In the genomic region with DNA sequence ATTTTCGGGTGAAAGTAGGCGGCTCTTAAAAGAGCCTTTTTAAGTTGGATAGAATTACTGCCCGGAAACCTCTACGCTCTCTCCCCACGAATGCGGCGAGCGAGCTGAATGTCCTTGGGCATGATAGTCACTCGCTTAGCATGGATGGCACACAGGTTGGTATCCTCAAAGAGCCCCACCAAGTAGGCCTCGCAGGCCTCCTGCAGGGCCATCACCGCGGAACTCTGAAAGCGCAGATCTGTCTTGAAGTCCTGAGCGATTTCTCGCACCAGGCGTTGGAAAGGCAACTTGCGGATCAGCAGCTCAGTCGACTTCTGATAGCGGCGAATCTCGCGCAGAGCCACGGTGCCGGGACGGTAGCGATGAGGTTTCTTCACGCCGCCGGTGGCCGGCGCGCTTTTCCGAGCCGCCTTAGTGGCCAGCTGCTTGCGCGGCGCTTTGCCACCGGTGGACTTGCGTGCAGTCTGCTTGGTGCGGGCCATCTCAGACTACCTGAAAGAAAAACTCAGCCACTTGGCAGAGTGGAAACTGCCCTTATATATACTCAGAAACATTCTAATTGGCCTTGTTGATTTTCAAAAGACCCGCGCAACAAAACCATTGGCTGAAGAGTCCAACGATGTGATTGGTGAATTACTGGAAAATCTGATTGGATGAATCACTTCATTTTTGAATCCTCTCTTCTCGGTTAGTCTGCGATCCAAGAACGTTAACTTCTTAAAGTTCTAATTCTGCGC, we compare ENCODE assay signal across 8 cellular contexts.
A peak's percentile ranks its signal among the peaks of the same experiment; 100 is the strongest.
DNase-seq lines count a peak whose midpoint lies in the region; ATAC-seq, FAIRE-seq and TF ChIP-seq lines count a peak whose summit lies in the region.

No MANE protein-coding gene starts in this region.

- H3K27ac ChIP-seq in SK-N-MC, result peak overlapping the region; percentile 89
- H3K27ac ChIP-seq in parathyroid adenoma, result peak overlapping the region; percentile 39
- H3K27ac ChIP-seq in urinary bladder (ENCODE audit: low read depth), result no peak overlapping the region

- FAIRE-seq in HTR-8/SVneo (lab: Jason Lieb, UNC), result no peak

- H2AFZ ChIP-seq in parathyroid adenoma, result peak overlapping the region; percentile 43

- ATAC-seq in GM19324 (IDR thresholded peaks at IDR 0.05; ENCODE audit: low FRiP score, unreplicated experiment), result peak; percentile 28

- DNase-seq in BJ (ENCODE audit: low read depth) (peak; percentile 61), HTR-8/SVneo (ENCODE audit: insufficient read length, low spot score) (peak; percentile 89), SK-N-MC (ENCODE audit: low read depth, low spot score) (no peak), glomerular visceral epithelial cell (ENCODE audit: extremely low spot score) (peak; percentile 83)
- peak; percentile 70 for DNase-seq in activated naive CD4-positive, alpha-beta T cell treated with anti-CD3 and anti-CD28 coated beads, Interleukin-2, amount 50 U/mL, for 16 hours

- H3K9me3 ChIP-seq in SK-N-MC (ENCODE audit: low read depth, low read length) (0 out of 2 replicates have a peak, but pooled peaks cover 5% of the 10 kb centered on the region), parathyroid adenoma (ENCODE audit: control insufficient read depth, low read length) (no peaks in the 10 kb centered on the region)

- H3K4me1 ChIP-seq in parathyroid adenoma, result no peaks in the 10 kb centered on the region
- H3K4me1 ChIP-seq in urinary bladder (ENCODE audit: insufficient read depth), result no peaks in the 10 kb centered on the region

- H3K4me3 ChIP-seq in BJ (ENCODE audit: low read depth, low read length) (peak overlapping the region; percentile 53), SK-N-MC (peak overlapping the region; percentile 81), parathyroid adenoma (ENCODE audit: low read depth, low read length) (peak overlapping the region; percentile 51), urinary bladder (ENCODE audit: low read depth, low read length) (peak overlapping the region; percentile 4)

- no peaks in the 10 kb centered on the region for H3K79me2 ChIP-seq in parathyroid adenoma

- H3K27me3 ChIP-seq in BJ (ENCODE audit: control insufficient read depth, insufficient read depth, low read length) (no peaks in the 10 kb centered on the region), parathyroid adenoma (ENCODE audit: control insufficient read depth, insufficient read depth, low read length) (no peaks in the 10 kb centered on the region)

- H3K9ac ChIP-seq in SK-N-MC (ENCODE audit: insufficient read length) (peak overlapping the region; percentile 84), parathyroid adenoma (no peak overlapping the region)

- CTCF ChIA-PET in BJ (lab: Yijun Ruan, JAX), result interaction anchor here (1.1 to 4.3 kb wide), 5 partner anchors 12 to 55 kb away, joined by 3 to 18 read pairs (median 7); a partner anchor contains a TSS

- 3% methylated on average over 47 of the region's 47 CpGs for WGBS in urinary bladder

- H3K4me2 ChIP-seq in parathyroid adenoma (ENCODE audit: low read length), result peak overlapping the region; percentile 61

- TF ChIP-seq CTCF in BJ (IDR thresholded peaks at IDR 0.05; ENCODE audit: insufficient read depth, low read depth, low read length) (no peak), parathyroid adenoma (IDR thresholded peaks at IDR 0.05) (no peak)

- POLR2A ChIA-PET in BJ (lab: Charles Lee), result interaction anchor here (0.9 to 3.3 kb wide), 7 partner anchors 20 to 113 kb away, joined by 3 to 24 read pairs (median 5); a partner anchor contains a TSS

- H3K36me3 ChIP-seq in BJ (ENCODE audit: control insufficient read depth, insufficient read depth, low read length), result no peaks in the 10 kb centered on the region
- no peaks in the 10 kb centered on the region for H3K36me3 ChIP-seq in SK-N-MC (ENCODE audit: insufficient read depth, low read length)
- H3K36me3 ChIP-seq in parathyroid adenoma (ENCODE audit: control insufficient read depth, insufficient read depth, low read length), result no peaks in the 10 kb centered on the region
- H3K36me3 ChIP-seq in urinary bladder (ENCODE audit: insufficient read depth), result no peaks in the 10 kb centered on the region

Comparison
In these comparisons a context has a peak if more than half of its experiments do, and no peak if none do; other contexts are left out.
1. H3K4me3 ChIP-seq: peak in every context shown above with its lines; median percentile 81 in SK-N-MC; 53 in BJ; 51 in parathyroid adenoma; 4 in urinary bladder.